ENCODE assay signal across 23 cellular contexts in genomic region chr21:35602811-35603210, GRCh38.
DNase-seq lines count a peak whose midpoint lies in the region; ATAC-seq, FAIRE-seq and TF ChIP-seq lines count a peak whose summit lies in the region.
"Had no signal": no experiment of that assay in that cellular context is flagged by ENCODE, and none has a peak within 500 bp of the region (broad histone marks: within the 10 kb centered on the region; RNA-seq: fewer than 3 reads in every experiment).

No MANE protein-coding gene starts in this region.

- no peak for TF ChIP-seq EP300 in K562 (IDR thresholded peaks at IDR 0.05; ENCODE audit: low read length)

- peak overlapping the region; percentile 38; the same call in 1 of the 2 replicates for H2AFZ ChIP-seq in GM23338
- H2AFZ ChIP-seq in K562 (ENCODE audit: low read depth, low read length), result no peak overlapping the region

- peaks cover 16% of the 10 kb centered on the region for H3K4me1 Mint-ChIP-seq in GM23338
- H3K4me1 Mint-ChIP-seq: T-helper 17 cell had no signal

- peaks cover 4% of the 10 kb centered on the region; the same call in 2 of the 3 replicates for H3K9me3 Mint-ChIP-seq in GM23338

- H3K79me2 ChIP-seq in GM23338 (replicated peaks; ENCODE audit: insufficient read depth) (no peaks in the 10 kb centered on the region), K562 (ENCODE audit: control insufficient read depth, insufficient read depth, low read length) (no peaks in the 10 kb centered on the region)

- H3K27me3 Mint-ChIP-seq in GM23338 (ENCODE audit: insufficient read depth, low read depth, poor library complexity), result peaks cover 2% of the 10 kb centered on the region

- POLR2A ChIA-PET in K562 (lab: Yijun Ruan, JAX), result interaction anchor here (0.7 to 1.0 kb wide), 2 partner anchors 14 to 65 kb away, joined by 3 read pairs; no protein-coding TSS in a partner anchor

- TF ChIP-seq POLR2A in NB4 (IDR thresholded peaks at IDR 0.05; ENCODE audit: extremely low read depth, insufficient read length), result no peak
- TF ChIP-seq POLR2A in K562 (conservative IDR thresholded peaks at IDR 0.05), result no peak

- TF ChIP-seq RAD21 in K562 (CRISPR knock-in tag; conservative IDR thresholded peaks at IDR 0.05 in 1 of 2, IDR thresholded peaks at IDR 0.05 in 1 of 2), result no peak

- H3K4me3 ChIP-seq in GM23338, result no peak overlapping the region
- H3K4me3 ChIP-seq in NB4 (ENCODE audit: low read depth, low read length), result no peak overlapping the region
- H3K4me3 ChIP-seq in K562, result no peak overlapping the region
- H3K4me3 ChIP-seq: HAP-1, Peyer's patch, SK-N-MC had no signal

- H3K9me2 ChIP-seq in GM23338 (ENCODE audit: insufficient read depth), result no peaks in the 10 kb centered on the region

- H3F3A ChIP-seq in GM23338 (replicated peaks; ENCODE audit: low read depth), result no peaks in the 10 kb centered on the region

- no TSS peak for BruUV-seq in K562 (replicated peaks; lab: Mats Ljungman, UMichigan)

- H3K4me2 ChIP-seq in GM23338 (peak overlapping the region; percentile 26; the same call in 1 of the 2 replicates), K562 (ENCODE audit: insufficient read depth, low read length) (no peak overlapping the region)
- H3K4me2 ChIP-seq: KMS-11 had no signal

- H3K4me1 ChIP-seq in GM23338 (ENCODE audit: insufficient read depth), result peaks cover 9% of the 10 kb centered on the region
- H3K4me1 ChIP-seq in K562 (replicated peaks in 1 of 2; ENCODE audit: control insufficient read depth in 2 of 2, insufficient read depth in 2 of 2, low read length in 2 of 2), result no peaks in the 10 kb centered on the region
- H3K4me1 ChIP-seq: HAP-1, Peyer's patch had no signal

- intact Hi-C loops in K562 (cut with micrococcal nuclease), result loop anchor here (10.0 kb wide), 1 partner anchor 158 kb away; no protein-coding TSS in a partner anchor

- in situ Hi-C loops in K562 (cut with MboI), result no loop called here

- H3K36me3 Mint-ChIP-seq in GM23338 (ENCODE audit: low read depth), result no peaks in the 10 kb centered on the region; the same call in 2 of the 3 replicates

- H3K9me1 ChIP-seq in K562 (ENCODE audit: control insufficient read depth, insufficient read depth, low read length), result no peaks in the 10 kb centered on the region

- DNase-seq in NOMO-1 (lab: John Stamatoyannopoulos, UW; ENCODE audit: unreplicated experiment in 2 of 2) (peak; percentile 13 to 16), NOMO-1 treated with dmso at 0.1 percent for 144 hours (lab: John Stamatoyannopoulos, UW; ENCODE audit: unreplicated experiment) (no peak), GM23338 (ENCODE audit: low spot score) (no peak), NB4 (ENCODE audit: low read depth) (peak; percentile 14), K562 (ENCODE audit: extremely low read depth in 1 of 4, low spot score in 3 of 4) (no peak), NCI-H226 (no peak), NCI-H748 (lab: John Stamatoyannopoulos, UW; ENCODE audit: unreplicated experiment) (no peak)
- DNase-seq in activated CD8-positive, alpha-beta memory T cell treated with anti-CD3 and anti-CD28 coated beads, Interleukin-2, amount 50 U/mL, for 48 hours, result no peak
- DNase-seq: EL, NCI-H1436, NCI-H2029 treated with DMSO at 0.1 percent for 48 hours, NCI-H446, Peyer's patch, Right ventricle myocardium superior, SW 1271, T-helper 17 cell had no signal

- H3K9ac ChIP-seq in K562 (ENCODE audit: insufficient read depth in 1 of 2, low read depth in 2 of 2, low read length in 2 of 2), result no peak overlapping the region
- H3K9ac ChIP-seq: KMS-11 had no signal

- WGBS in K562 (ENCODE audit: insufficient coverage, low coverage, missing lambda C conversion rate), result 5% methylated on average over 5 of the region's 5 CpGs

- no peak for FAIRE-seq in K562 (lab: Jason Lieb, UNC)
- FAIRE-seq: A204.1, D721Med, HepG2 had no signal

- H3K36me3 ChIP-seq in GM23338 (ENCODE audit: insufficient read depth), result no peaks in the 10 kb centered on the region
- H3K36me3 ChIP-seq in K562 (ENCODE audit: control insufficient read depth, insufficient read depth, low read length), result no peaks in the 10 kb centered on the region
- H3K36me3 ChIP-seq: HAP-1, Peyer's patch had no signal

- H3K4me3 Mint-ChIP-seq in GM23338, result no peak overlapping the region; the same call in 2 of the 3 replicates
- H3K4me3 Mint-ChIP-seq: T-helper 17 cell had no signal

- peak; percentile 62 for ATAC-seq in GM23338
- no peak for ATAC-seq in K562
- ATAC-seq: T-helper 17 cell had no signal

- CTCF ChIA-PET in K562 (lab: Yijun Ruan, JAX; ENCODE audit: low intra/inter-chr PET ratio), result no interaction called here

- no peak overlapping the region for H3K27ac Mint-ChIP-seq in GM23338
- H3K27ac Mint-ChIP-seq: T-helper 17 cell had no signal

- no peaks in the 10 kb centered on the region for H4K20me1 ChIP-seq in GM23338 (replicated peaks; ENCODE audit: insufficient read depth)
- H4K20me1 ChIP-seq in K562 (replicated peaks; ENCODE audit: control insufficient read depth, insufficient read depth, low read length), result no peaks in the 10 kb centered on the region

- H3K27ac ChIP-seq in GM23338 (ENCODE audit: low read depth), result no peak overlapping the region
- H3K27ac ChIP-seq in K562 (ENCODE audit: extremely low read depth, low read depth, low read length), result no peak overlapping the region
- H3K27ac ChIP-seq: C4-2B, KMS-11, Peyer's patch, SK-N-MC had no signal

- H3K9me3 ChIP-seq in K562 (replicated peaks; ENCODE audit: control insufficient read depth, insufficient read depth, low read depth, low read length), result no peaks in the 10 kb centered on the region
- H3K9me3 ChIP-seq: Peyer's patch had no signal

- no peak for TF ChIP-seq CTCF in GM23338 (conservative IDR thresholded peaks at IDR 0.05; ENCODE audit: low read depth in 2 of 2)
- TF ChIP-seq CTCF in NB4 (IDR thresholded peaks at IDR 0.05; ENCODE audit: low read depth, low read length), result no peak
- no peak for TF ChIP-seq CTCF in K562 (IDR thresholded peaks at IDR 0.05 in 2 of 3, conservative IDR thresholded peaks at IDR 0.05 in 1 of 3; ENCODE audit: insufficient read depth in 2 of 3, low read depth in 1 of 3, low read length in 3 of 3)

- H3K27me3 ChIP-seq in GM23338 (ENCODE audit: insufficient read depth), result no peaks in the 10 kb centered on the region
- peaks cover 6 to 27% of the 10 kb centered on the region in 2 experiments; a peak in 4 of 5 replicates for H3K27me3 ChIP-seq in K562 (ENCODE audit: control insufficient read depth in 2 of 2, insufficient read depth in 2 of 2, low read length in 2 of 2)
- H3K27me3 ChIP-seq: Peyer's patch had no signal

TF ChIP-seq in GM23338, 12 proteins besides CTCF, POLR2A, EP300 and RAD21:
- no peak for TF ChIP-seq JUNB (IDR thresholded peaks at IDR 0.05; ENCODE audit: unreplicated experiment)

TF ChIP-seq in K562, 482 proteins besides CTCF, POLR2A, EP300 and RAD21:
- TF ChIP-seq ZNF707 (CRISPR knock-in tag; conservative IDR thresholded peaks at IDR 0.05) (no peak), XRCC3 (IDR thresholded peaks at IDR 0.05) (no peak), SPI1 (IDR thresholded peaks at IDR 0.05; ENCODE audit: borderline replicate concordance, low read depth, low read length) (peak; percentile 31; the same call in 1 of the 2 replicates), ZNF134 (CRISPR knock-in tag; conservative IDR thresholded peaks at IDR 0.05) (no peak), SRSF3 (IDR thresholded peaks at IDR 0.05; ENCODE audit: insufficient read depth, low read length) (no peak)

Comparison
In these comparisons a context has a peak if more than half of its experiments do, and no peak if none do; other contexts are left out.
1. DNase-seq: peak in NOMO-1 (2 of 2) and NB4 (single experiment); none in NOMO-1 treated with dmso at 0.1 percent for 144 hours (single experiment), GM23338 (single experiment), K562 (0 of 4), NCI-H226 (single experiment), NCI-H748 (single experiment) and activated CD8-positive, alpha-beta memory T cell treated with anti-CD3 and anti-CD28 coated beads, Interleukin-2, amount 50 U/mL, for 48 hours (single experiment).